ENCODE assay signal across 8 cellular contexts in genomic region chr11:47269002-47269828, GRCh38. TPM values are rescaled to one million over a fixed set of nuclear protein-coding genes. Genes with fewer than 3 reads are reported as not detected.
DNase-seq lines count a peak whose midpoint lies in the region; ATAC-seq and TF ChIP-seq lines count a peak whose summit lies in the region.

No MANE protein-coding gene starts in this region.

- peak in 1 of 2 donors; percentile 0 for TF ChIP-seq POLR2A in heart left ventricle (IDR thresholded peaks at IDR 0.05)

- no peaks in the 10 kb centered on the region for H3K27me3 Mint-ChIP-seq in type B pancreatic cell

- no peak for TF ChIP-seq CTCF in GM12875 (IDR thresholded peaks at IDR 0.05; ENCODE audit: borderline replicate concordance, insufficient read depth, low read depth, low read length)
- TF ChIP-seq CTCF in heart left ventricle (IDR thresholded peaks at IDR 0.05), result peak in 3 of 12 donors; percentile 18 to 32 (median 31)
- peak; percentile 44 for TF ChIP-seq CTCF in type B pancreatic cell (conservative IDR thresholded peaks at IDR 0.05)

- no peaks in the 10 kb centered on the region for H3K27me3 ChIP-seq in heart left ventricle

- intact Hi-C loops in heart left ventricle (cut with DNase I) (loop anchor here in 1 of 10 donors (2.0 kb wide), 1 partner anchor 86 kb away; no protein-coding TSS in a partner anchor), posterior cingulate gyrus (cut with DNase I) (loop anchor here (1.0 to 2.0 kb wide), 3 partner anchors 54 to 140 kb away; partner anchors contain the start of genes DDB2 and SLC39A13)

- WGBS in adipose tissue, 3 donors, result 0 to 3% (median 1%) methylated on average over 45 to 52 of the region's 52 CpGs
- 2 to 5% (median 2%) methylated on average over 31 to 52 of the region's 52 CpGs for WGBS in heart left ventricle, 4 donors

- H3K9me3 Mint-ChIP-seq in type B pancreatic cell, result no peaks in the 10 kb centered on the region

- ATAC-seq in HG02798 (IDR thresholded peaks at IDR 0.05; ENCODE audit: poor library complexity, unreplicated experiment) (peak; percentile 66), heart left ventricle (peak; percentile 70 to 92 (median 90))

- DNase-seq in NCI-H1436 (lab: John Stamatoyannopoulos, UW) (peak; percentile 81), T follicular helper cell (ENCODE audit: low read depth) (peak; percentile 71), heart left ventricle (peak; percentile 91 to 95 (median 94)), posterior cingulate gyrus (peak; percentile 70 to 98 (median 85)), type B pancreatic cell (ENCODE audit: extremely low spot score, unreplicated experiment) (peak; percentile 91)

- no peaks in the 10 kb centered on the region for H3K36me3 Mint-ChIP-seq in type B pancreatic cell

- peak overlapping the region; percentile 36 for H3K27ac ChIP-seq in adipose tissue (ENCODE audit: low read depth, low read length)
- H3K27ac ChIP-seq in heart left ventricle, result peak overlapping the region; percentile 92 to 99 (median 98)

- H3K9me3 ChIP-seq in heart left ventricle, result no peaks in the 10 kb centered on the region

- H3K4me3 Mint-ChIP-seq in type B pancreatic cell, result peak overlapping the region; percentile 91

- H3K4me1 Mint-ChIP-seq in type B pancreatic cell (ENCODE audit: unreplicated experiment), result peaks cover 42% of the 10 kb centered on the region

- peak overlapping the region; percentile 99 for H3K27ac Mint-ChIP-seq in type B pancreatic cell

- peaks cover 0 to 58% (median 40%) of the 10 kb centered on the region in 12 donors for H3K4me1 ChIP-seq in heart left ventricle

- peak overlapping the region; percentile 85 for H3K4me3 ChIP-seq in GM12875 (ENCODE audit: low read depth, low read length)
- H3K4me3 ChIP-seq in heart left ventricle, result peak overlapping the region; percentile 44 to 95 (median 84)

- H3K36me3 ChIP-seq in heart left ventricle, result peaks cover 0 to 11% (median 3%) of the 10 kb centered on the region in 9 donors

RNA-seq across cellular contexts. Expression of gene MADD, which starts 0.7 kb away (rescaled TPM):
- polyA plus RNA-seq in adipose tissue (10 to 100 TPM; 12.1 to 20.8 (median 13.8) TPM), heart left ventricle (10 to 100 TPM; 22.6 to 37.5 TPM)
- total RNA-seq in heart left ventricle (10 to 100 TPM; 30.1 to 60.6 (median 42.0) TPM), type B pancreatic cell (ENCODE audit: low replicate concordance) (41.1 and 47.7 TPM in 2 replicates)

RNA-seq across cellular contexts. Expression of gene NR1H3, which starts 11.4 kb away (rescaled TPM):
- 100 to 1,000 TPM in 2 of 3 donors, 10 to 100 TPM in 1; 29.5 to 230 (median 119) TPM for polyA plus RNA-seq in adipose tissue
- total RNA-seq in heart left ventricle, result 10 to 100 TPM in 5 of 9 donors, 1 to 10 TPM in 4; 3.9 to 38.5 (median 11.9) TPM
- polyA plus RNA-seq in heart left ventricle, result 10 to 100 TPM; 11.4 to 17.5 TPM
- 14.2 and 18.9 TPM in 2 replicates for total RNA-seq in type B pancreatic cell (ENCODE audit: low replicate concordance)

RNA-seq across cellular contexts. Expression of gene ACP2, which starts 20.6 kb away (rescaled TPM):
- 10 to 100 TPM; 30.4 to 40.0 (median 35.9) TPM for polyA plus RNA-seq in adipose tissue
- total RNA-seq in heart left ventricle, result 10 to 100 TPM; 18.0 to 60.4 (median 26.6) TPM
- 10 to 100 TPM; 25.3 to 44.7 TPM for polyA plus RNA-seq in heart left ventricle
- total RNA-seq in type B pancreatic cell (ENCODE audit: low replicate concordance), result 41.1 and 42.2 TPM in 2 replicates

RNA-seq across cellular contexts. Expression of gene DDB2, which starts 54.4 kb away (rescaled TPM):
- 10 to 100 TPM; 15.3 to 24.7 (median 24.5) TPM for polyA plus RNA-seq in adipose tissue
- total RNA-seq in heart left ventricle, result 10 to 100 TPM in 4 of 9 donors, 1 to 10 TPM in 5; 8.0 to 28.5 (median 9.7) TPM
- polyA plus RNA-seq in heart left ventricle, result 10 to 100 TPM in 1 of 2 donors, 1 to 10 TPM in 1; 8.1 to 11.7 TPM
- 40.0 and 50.1 TPM in 2 replicates for total RNA-seq in type B pancreatic cell (ENCODE audit: low replicate concordance)

Comparison
In these comparisons a context has a peak if more than half of its experiments do, and no peak if none do; other contexts are left out.
1. Peak in every context shown above with its lines: DNase-seq, ATAC-seq, H3K4me3 ChIP-seq and H3K27ac ChIP-seq.